ENCODE assay signal across 8 cellular contexts in the genomic region with DNA sequence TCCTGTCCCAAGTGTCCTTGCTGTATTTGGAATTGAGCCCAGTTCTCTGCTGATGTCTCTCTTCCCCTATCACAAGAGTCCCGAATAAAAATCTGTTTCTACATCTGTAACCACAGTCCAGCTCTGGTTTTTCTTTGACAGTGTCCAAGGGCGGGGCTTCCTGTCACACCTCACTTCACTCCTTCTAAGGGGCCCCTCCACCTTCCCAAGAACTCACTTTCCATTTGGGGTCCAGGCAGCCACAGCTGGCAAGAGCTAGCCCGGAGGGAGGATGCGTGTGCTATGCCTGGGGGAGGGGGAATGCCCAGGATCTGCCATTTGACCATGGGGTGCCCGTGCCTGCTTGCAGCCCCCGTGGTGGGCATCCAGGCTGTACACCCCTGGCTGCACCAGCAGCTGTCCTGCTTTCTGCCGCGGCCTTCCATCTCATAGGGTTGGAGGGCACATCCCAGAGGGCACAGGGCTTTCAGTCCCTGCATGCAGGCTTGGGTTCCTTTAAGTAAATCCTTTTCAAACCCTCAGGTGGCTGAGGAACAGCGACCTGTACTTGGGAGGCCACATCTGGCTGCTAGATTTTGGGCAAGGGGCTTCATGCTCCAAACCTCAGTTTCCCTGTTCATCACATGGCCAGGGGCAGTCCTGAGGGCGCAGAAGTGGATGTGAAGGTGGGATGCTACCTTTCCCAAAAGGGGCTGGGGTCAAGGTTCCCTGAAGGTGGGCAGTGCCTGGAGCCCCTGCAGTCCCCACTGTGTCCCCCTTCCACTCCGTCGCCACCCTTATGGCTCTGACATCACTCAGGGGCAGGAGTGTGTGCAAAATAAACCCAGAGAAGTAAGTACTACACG. TPM values are rescaled to one million over a fixed set of nuclear protein-coding genes. Genes with fewer than 3 reads are reported as not detected.
A peak's percentile ranks its signal among the peaks of the same experiment; 100 is the strongest.
DNase-seq lines count a peak whose midpoint lies in the region; ATAC-seq, FAIRE-seq and TF ChIP-seq lines count a peak whose summit lies in the region.

No MANE protein-coding gene starts in this region.

- WGBS in K562 (ENCODE audit: insufficient coverage, low coverage, missing lambda C conversion rate) = 58% methylated on average over 13 of the region's 13 CpGs

- no peaks in the 10 kb centered on the region for H3K36me3 ChIP-seq in KOPT-K1 (ENCODE audit: insufficient read depth, low read length)
- H3K36me3 ChIP-seq in K562 (ENCODE audit: control insufficient read depth, insufficient read depth, low read length) = no peaks in the 10 kb centered on the region

- peak overlapping the region; percentile 77 for H3K4me3 Mint-ChIP-seq in natural killer cell treated with Interleukin-12 subunit alpha and Interleukin-12 subunit beta and Interleukin-15 and Interleukin-18, amount 100 ng/mL, for 72 hours

- peak overlapping the region; percentile 89 to 91 for H3K27ac Mint-ChIP-seq in natural killer cell treated with Interleukin-12 subunit alpha and Interleukin-12 subunit beta and Interleukin-15 and Interleukin-18, amount 100 ng/mL, for 72 hours

- BruUV-seq in K562 (replicated peaks; lab: Mats Ljungman, UMichigan) = no TSS peak

- no peak for TF ChIP-seq POLR2A in K562 (conservative IDR thresholded peaks at IDR 0.05)

- no peak overlapping the region for H3K4me2 ChIP-seq in K562 (ENCODE audit: insufficient read depth, low read length)

- DNase-seq in K562 (ENCODE audit: extremely low read depth in 1 of 4, low spot score in 3 of 4) (peak in 2 of 4 experiments; percentile 25 to 63), NCI-H345 treated with DMSO at 0.1 percent for 48 hours (lab: John Stamatoyannopoulos, UW; ENCODE audit: unreplicated experiment) (no peak), AG08396 (ENCODE audit: low spot score) (no peak)
- peak; percentile 55 for DNase-seq in natural killer cell treated with Interleukin-12 subunit alpha and Interleukin-12 subunit beta and Interleukin-15 and Interleukin-18, amount 100 ng/mL, for 72 hours (ENCODE audit: low spot score)
- DNase-seq in stimulated activated naive CD4-positive, alpha-beta T cell treated with Interleukin-2 at 50 U/mL for 16 hours (lab: John Stamatoyannopoulos, UW) = no peak

- peaks cover 5% of the 10 kb centered on the region for H3K36me3 Mint-ChIP-seq in natural killer cell treated with Interleukin-12 subunit alpha and Interleukin-12 subunit beta and Interleukin-15 and Interleukin-18, amount 100 ng/mL, for 72 hours

- H4K20me1 ChIP-seq in K562 (replicated peaks; ENCODE audit: control insufficient read depth, insufficient read depth, low read length) = no peaks in the 10 kb centered on the region

- H3K27me3 ChIP-seq in K562 (ENCODE audit: control insufficient read depth in 2 of 2, insufficient read depth in 2 of 2, low read length in 2 of 2) = no peaks in the 10 kb centered on the region

- TF ChIP-seq CTCF in C4-2B (conservative IDR thresholded peaks at IDR 0.05) (no peak), K562 (IDR thresholded peaks at IDR 0.05 in 2 of 3, conservative IDR thresholded peaks at IDR 0.05 in 1 of 3; ENCODE audit: insufficient read depth in 2 of 3, low read depth in 1 of 3, low read length in 3 of 3) (no peak)

- no peak overlapping the region for H2AFZ ChIP-seq in K562 (ENCODE audit: low read depth, low read length)

- intact Hi-C loops in K562 (cut with micrococcal nuclease) = no loop called here

- CTCF ChIA-PET in K562 (lab: Yijun Ruan, JAX; ENCODE audit: low intra/inter-chr PET ratio) = no interaction called here

- TF ChIP-seq RAD21 in K562 (CRISPR knock-in tag; conservative IDR thresholded peaks at IDR 0.05 in 1 of 2, IDR thresholded peaks at IDR 0.05 in 1 of 2) = no peak

- peak overlapping the region in 1 of 2 experiments; percentile 74; a peak in 2 of 4 replicates for H3K9ac ChIP-seq in K562 (ENCODE audit: insufficient read depth in 1 of 2, low read depth in 2 of 2, low read length in 2 of 2)

- FAIRE-seq in K562 (lab: Jason Lieb, UNC) = peak; percentile 58

- no peak overlapping the region for H3K4me3 ChIP-seq in K562

- in situ Hi-C loops in K562 (cut with MboI) = no loop called here

- POLR2A ChIA-PET in K562 (lab: Yijun Ruan, JAX) = interaction anchor here (0.7 kb wide), 1 partner anchor 69 kb away, joined by 3 read pairs; no protein-coding TSS in a partner anchor

- H3K4me1 ChIP-seq in K562 (replicated peaks in 1 of 2; ENCODE audit: control insufficient read depth in 2 of 2, insufficient read depth in 2 of 2, low read length in 2 of 2) = peaks cover 32 to 42% of the 10 kb centered on the region in 2 experiments

- no peaks in the 10 kb centered on the region; the same call in 2 of the 3 replicates for H3K79me2 ChIP-seq in K562 (ENCODE audit: control insufficient read depth, insufficient read depth, low read length)

- H3K27ac ChIP-seq in C4-2B = peak overlapping the region; percentile 87
- peak overlapping the region; percentile 99 for H3K27ac ChIP-seq in KOPT-K1 (ENCODE audit: low read depth, low read length, poor library complexity, severe bottlenecking)
- H3K27ac ChIP-seq in K562 (ENCODE audit: extremely low read depth, low read depth, low read length) = no peak overlapping the region

- no peak for TF ChIP-seq EP300 in K562 (IDR thresholded peaks at IDR 0.05; ENCODE audit: low read length)

- no peaks in the 10 kb centered on the region for H3K9me3 ChIP-seq in KOPT-K1 (ENCODE audit: insufficient read depth, low read length, poor library complexity, severe bottlenecking)
- H3K9me3 ChIP-seq in K562 (replicated peaks; ENCODE audit: control insufficient read depth, insufficient read depth, low read depth, low read length) = no peaks in the 10 kb centered on the region; the same call in 1 of the 2 replicates

- H3K9me3 Mint-ChIP-seq in natural killer cell treated with Interleukin-12 subunit alpha and Interleukin-12 subunit beta and Interleukin-15 and Interleukin-18, amount 100 ng/mL, for 72 hours = peaks cover 3% of the 10 kb centered on the region

- peaks cover 0 to 5% of the 10 kb centered on the region in 2 donors for H3K27me3 Mint-ChIP-seq in natural killer cell treated with Interleukin-12 subunit alpha and Interleukin-12 subunit beta and Interleukin-15 and Interleukin-18, amount 100 ng/mL, for 72 hours

- peaks cover 4% of the 10 kb centered on the region for H3K9me1 ChIP-seq in K562 (ENCODE audit: control insufficient read depth, insufficient read depth, low read length)

- no peak for ATAC-seq in K562
- ATAC-seq in natural killer cell treated with Interleukin-12 subunit alpha and Interleukin-12 subunit beta and Interleukin-15 and Interleukin-18, amount 100 ng/mL, for 72 hours = no peak
- no peak for ATAC-seq in HG02588 (IDR thresholded peaks at IDR 0.05; ENCODE audit: unreplicated experiment)

- H3K4me1 Mint-ChIP-seq in natural killer cell treated with Interleukin-12 subunit alpha and Interleukin-12 subunit beta and Interleukin-15 and Interleukin-18, amount 100 ng/mL, for 72 hours (ENCODE audit: low read depth in 2 of 2) = peaks cover 44 to 58% of the 10 kb centered on the region in 2 donors

RNA-seq across cellular contexts. Expression of a gene that starts 2.3 kb away (rescaled TPM):
- total RNA-seq in K562 (2011; cell fraction: chromatin; rRNA removed; ENCODE audit: low replicate concordance) = 5.1 and 21.8 TPM in 2 replicates
- total RNA-seq in K562 (2011; cell fraction: nucleolus; rRNA removed) = 24.3 and 26.3 TPM in 2 replicates
- total RNA-seq in K562 (2011; cell fraction: nucleoplasm; rRNA removed) = 14.4 and 20.2 TPM in 2 replicates
- total RNA-seq in K562 (2014; rRNA removed) = 34.9 and 35.3 TPM in 2 replicates
- total RNA-seq in K562 (2014; rRNA removed; fragmentation: Illumina TruSeq; extraction: Trizol) = 2.7 and 2.9 TPM in 2 replicates
- 13.0 and 14.6 TPM in 2 replicates for total RNA-seq in K562 (2015; rRNA removed; fragmentation: Illumina TruSeq; extraction: Trizol)
- total RNA-seq in K562 (2021) = 18.6 and 23.4 TPM in 2 replicates
- 15.9 and 23.7 TPM in 2 replicates for polyA plus RNA-seq in K562 (2011; rRNA removed)
- polyA plus RNA-seq in K562 (2011; cell fraction: cytosol; rRNA removed) = 40.2 and 99.4 TPM in 2 replicates
- polyA plus RNA-seq in K562 (2011; cell fraction: nucleus; rRNA removed) = 36.2 and 60.4 TPM in 2 replicates
- 19.5 and 30.7 TPM in 2 replicates for polyA plus RNA-seq in K562 (2012)
- 5.3 and 13.8 TPM in 2 replicates for polyA plus RNA-seq in K562 (2014; fragmentation: Illumina TruSeq; extraction: Trizol)
- 1 to 10 TPM in 1 of 2 experiments, under 1 TPM in 1; 0.90 to 2.1 TPM for polyA plus RNA-seq in K562 (2014; fragmentation: Nextera tagmentation; extraction: Ambion mirVana)
- polyA plus RNA-seq in K562 (2014; rRNA removed) = 30.7 and 35.3 TPM in 2 replicates
- polyA minus RNA-seq in K562 (2011; rRNA and poly(A)+ RNA removed) = 2.4 and 3.3 TPM in 2 replicates
- polyA minus RNA-seq in K562 (2011; cell fraction: cytosol; rRNA and poly(A)+ RNA removed) = 4.8 and 7.6 TPM in 2 replicates
- polyA minus RNA-seq in K562 (2011; cell fraction: nucleus; rRNA and poly(A)+ RNA removed) = 7.4 and 8.0 TPM in 2 replicates
- total RNA-seq in natural killer cell treated with Interleukin-12 subunit alpha and Interleukin-12 subunit beta and Interleukin-15 and Interleukin-18, amount 100 ng/mL, for 72 hours = 10 to 100 TPM; 21.7 to 23.4 TPM

RNA-seq across cellular contexts. Expression of a gene that starts 35.2 kb away (rescaled TPM):
- 2.7 and 10.6 TPM in 2 replicates for total RNA-seq in K562 (2011; cell fraction: chromatin; rRNA removed; ENCODE audit: low replicate concordance)
- total RNA-seq in K562 (2011; cell fraction: nucleolus; rRNA removed) = 16.3 and 18.3 TPM in 2 replicates
- 14.3 and 16.0 TPM in 2 replicates for total RNA-seq in K562 (2011; cell fraction: nucleoplasm; rRNA removed)
- total RNA-seq in K562 (2014; rRNA removed) = 21.7 and 30.1 TPM in 2 replicates
- 4.1 and 8.0 TPM in 2 replicates for total RNA-seq in K562 (2014; rRNA removed; fragmentation: Illumina TruSeq; extraction: Trizol)
- total RNA-seq in K562 (2015; rRNA removed; fragmentation: Illumina TruSeq; extraction: Trizol) = 10.0 and 11.4 TPM in 2 replicates
- 16.9 and 18.7 TPM in 2 replicates for total RNA-seq in K562 (2021)
- polyA plus RNA-seq in K562 (2011; rRNA removed) = 17.6 and 40.7 TPM in 2 replicates
- 53.0 and 63.3 TPM in 2 replicates for polyA plus RNA-seq in K562 (2011; cell fraction: cytosol; rRNA removed)
- polyA plus RNA-seq in K562 (2011; cell fraction: nucleus; rRNA removed) = 20.3 and 22.3 TPM in 2 replicates
- polyA plus RNA-seq in K562 (2012) = 18.1 and 49.1 TPM in 2 replicates
- polyA plus RNA-seq in K562 (2014; fragmentation: Illumina TruSeq; extraction: Trizol) = 9.0 and 19.4 TPM in 2 replicates
- 1 to 10 TPM; 1.3 to 2.2 TPM for polyA plus RNA-seq in K562 (2014; fragmentation: Nextera tagmentation; extraction: Ambion mirVana)
- polyA plus RNA-seq in K562 (2014; rRNA removed) = 18.7 and 28.1 TPM in 2 replicates
- polyA minus RNA-seq in K562 (2011; rRNA and poly(A)+ RNA removed) = 5.2 and 5.3 TPM in 2 replicates
- 11.0 and 25.0 TPM in 2 replicates for polyA minus RNA-seq in K562 (2011; cell fraction: cytosol; rRNA and poly(A)+ RNA removed)
- polyA minus RNA-seq in K562 (2011; cell fraction: nucleus; rRNA and poly(A)+ RNA removed) = 2.0 and 4.7 TPM in 2 replicates
- 1 to 10 TPM in 1 of 2 donors, under 1 TPM in 1; 0.67 to 3.3 TPM for total RNA-seq in natural killer cell treated with Interleukin-12 subunit alpha and Interleukin-12 subunit beta and Interleukin-15 and Interleukin-18, amount 100 ng/mL, for 72 hours

RNA-seq across cellular contexts. Expression of a gene that starts 40.4 kb away (rescaled TPM):
- 3.9 and 9.8 TPM in 2 replicates for total RNA-seq in K562 (2011; cell fraction: chromatin; rRNA removed; ENCODE audit: low replicate concordance)
- total RNA-seq in K562 (2011; cell fraction: nucleolus; rRNA removed) = 5.9 and 7.5 TPM in 2 replicates
- total RNA-seq in K562 (2011; cell fraction: nucleoplasm; rRNA removed) = 6.2 and 9.3 TPM in 2 replicates
- 8.2 and 14.7 TPM in 2 replicates for total RNA-seq in K562 (2014; rRNA removed)
- 0.77 and 1.9 TPM in 2 replicates for total RNA-seq in K562 (2014; rRNA removed; fragmentation: Illumina TruSeq; extraction: Trizol)
- total RNA-seq in K562 (2015; rRNA removed; fragmentation: Illumina TruSeq; extraction: Trizol) = 4.8 and 4.9 TPM in 2 replicates
- 8.3 and 8.4 TPM in 2 replicates for total RNA-seq in K562 (2021)
- polyA plus RNA-seq in K562 (2011; rRNA removed) = 3.2 and 5.8 TPM in 2 replicates
- polyA plus RNA-seq in K562 (2011; cell fraction: cytosol; rRNA removed) = 9.7 and 20.4 TPM in 2 replicates
- polyA plus RNA-seq in K562 (2011; cell fraction: nucleus; rRNA removed) = 4.3 and 6.6 TPM in 2 replicates
- polyA plus RNA-seq in K562 (2012) = 9.7 and 34.7 TPM in 2 replicates
- polyA plus RNA-seq in K562 (2014; fragmentation: Illumina TruSeq; extraction: Trizol) = 7.6 and 10.8 TPM in 2 replicates
- polyA plus RNA-seq in K562 (2014; fragmentation: Nextera tagmentation; extraction: Ambion mirVana) = under 1 TPM; 0.13 to 0.94 TPM
- 8.4 and 10.7 TPM in 2 replicates for polyA plus RNA-seq in K562 (2014; rRNA removed)
- polyA minus RNA-seq in K562 (2011; rRNA and poly(A)+ RNA removed) = 1.6 and 2.2 TPM in 2 replicates
- polyA minus RNA-seq in K562 (2011; cell fraction: cytosol; rRNA and poly(A)+ RNA removed) = 2.9 and 7.1 TPM in 2 replicates
- 3.5 and 6.0 TPM in 2 replicates for polyA minus RNA-seq in K562 (2011; cell fraction: nucleus; rRNA and poly(A)+ RNA removed)
- 10 to 100 TPM; 20.1 to 21.9 TPM for total RNA-seq in natural killer cell treated with Interleukin-12 subunit alpha and Interleukin-12 subunit beta and Interleukin-15 and Interleukin-18, amount 100 ng/mL, for 72 hours
